ENCODE assay signal across 1 cellular context in genomic region chr16:28876016-28876659, GRCh38.
TF ChIP-seq lines count a peak whose summit lies in the region.

No MANE protein-coding gene starts in this region.

TF ChIP-seq in IMR-90, 13 proteins besides CTCF, POLR2A, EP300 and RAD21:
- TF ChIP-seq RCOR1 (IDR thresholded peaks at IDR 0.05; ENCODE audit: insufficient replicate concordance, low read length) (no peak), MAZ (IDR thresholded peaks at IDR 0.05; ENCODE audit: borderline replicate concordance, low read depth, low read length) (no peak), USF2 (IDR thresholded peaks at IDR 0.05; ENCODE audit: low read depth, low read length) (no peak), CEBPB (IDR thresholded peaks at IDR 0.05; ENCODE audit: low read depth, low read length) (no peak), MXI1 (IDR thresholded peaks at IDR 0.05; ENCODE audit: borderline replicate concordance, low read depth, low read length) (no peak), FOS (IDR thresholded peaks at IDR 0.05; ENCODE audit: low read depth, low read length) (no peak), RFX5 (IDR thresholded peaks at IDR 0.05; ENCODE audit: low read depth, low read length) (no peak), ELK1 (IDR thresholded peaks at IDR 0.05; ENCODE audit: borderline replicate concordance, low read depth, low read length) (no peak), NFE2L2 (IDR thresholded peaks at IDR 0.05; ENCODE audit: low read depth, low read length) (no peak), SMC3 (IDR thresholded peaks at IDR 0.05; ENCODE audit: low read depth, low read length) (no peak), CHD1 (IDR thresholded peaks at IDR 0.05; ENCODE audit: low read depth, low read length) (no peak), MAFK (IDR thresholded peaks at IDR 0.05; ENCODE audit: low read depth, low read length) (no peak), BHLHE40 (IDR thresholded peaks at IDR 0.05; ENCODE audit: low read depth, low read length) (no peak)
